ENCODE assay signal across 1 cellular context in the genomic region with DNA sequence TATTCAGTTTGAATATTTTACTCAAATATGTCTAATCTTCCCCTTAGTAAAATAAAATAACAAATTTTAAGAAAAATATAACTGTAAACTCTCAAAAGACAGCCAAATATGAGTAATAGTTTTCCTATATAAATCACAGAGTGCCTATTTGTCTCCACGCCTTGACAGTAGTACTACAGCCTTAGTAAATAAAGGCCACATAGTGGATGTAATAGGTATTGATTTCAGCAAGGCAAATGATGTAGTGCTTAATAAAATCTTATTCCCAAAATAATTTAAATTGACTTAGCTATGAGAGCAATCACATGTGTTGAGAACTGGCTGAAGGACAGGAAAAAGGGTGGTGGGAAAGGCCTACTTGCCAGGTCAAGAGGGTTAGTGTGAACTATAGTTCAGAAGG.
TF ChIP-seq lines count a peak whose summit lies in the region.

No MANE protein-coding gene starts in this region.

TF ChIP-seq in GM23338, 12 proteins besides CTCF, POLR2A, EP300 and RAD21 (continued from another document):
- TF ChIP-seq, protein P1, sequence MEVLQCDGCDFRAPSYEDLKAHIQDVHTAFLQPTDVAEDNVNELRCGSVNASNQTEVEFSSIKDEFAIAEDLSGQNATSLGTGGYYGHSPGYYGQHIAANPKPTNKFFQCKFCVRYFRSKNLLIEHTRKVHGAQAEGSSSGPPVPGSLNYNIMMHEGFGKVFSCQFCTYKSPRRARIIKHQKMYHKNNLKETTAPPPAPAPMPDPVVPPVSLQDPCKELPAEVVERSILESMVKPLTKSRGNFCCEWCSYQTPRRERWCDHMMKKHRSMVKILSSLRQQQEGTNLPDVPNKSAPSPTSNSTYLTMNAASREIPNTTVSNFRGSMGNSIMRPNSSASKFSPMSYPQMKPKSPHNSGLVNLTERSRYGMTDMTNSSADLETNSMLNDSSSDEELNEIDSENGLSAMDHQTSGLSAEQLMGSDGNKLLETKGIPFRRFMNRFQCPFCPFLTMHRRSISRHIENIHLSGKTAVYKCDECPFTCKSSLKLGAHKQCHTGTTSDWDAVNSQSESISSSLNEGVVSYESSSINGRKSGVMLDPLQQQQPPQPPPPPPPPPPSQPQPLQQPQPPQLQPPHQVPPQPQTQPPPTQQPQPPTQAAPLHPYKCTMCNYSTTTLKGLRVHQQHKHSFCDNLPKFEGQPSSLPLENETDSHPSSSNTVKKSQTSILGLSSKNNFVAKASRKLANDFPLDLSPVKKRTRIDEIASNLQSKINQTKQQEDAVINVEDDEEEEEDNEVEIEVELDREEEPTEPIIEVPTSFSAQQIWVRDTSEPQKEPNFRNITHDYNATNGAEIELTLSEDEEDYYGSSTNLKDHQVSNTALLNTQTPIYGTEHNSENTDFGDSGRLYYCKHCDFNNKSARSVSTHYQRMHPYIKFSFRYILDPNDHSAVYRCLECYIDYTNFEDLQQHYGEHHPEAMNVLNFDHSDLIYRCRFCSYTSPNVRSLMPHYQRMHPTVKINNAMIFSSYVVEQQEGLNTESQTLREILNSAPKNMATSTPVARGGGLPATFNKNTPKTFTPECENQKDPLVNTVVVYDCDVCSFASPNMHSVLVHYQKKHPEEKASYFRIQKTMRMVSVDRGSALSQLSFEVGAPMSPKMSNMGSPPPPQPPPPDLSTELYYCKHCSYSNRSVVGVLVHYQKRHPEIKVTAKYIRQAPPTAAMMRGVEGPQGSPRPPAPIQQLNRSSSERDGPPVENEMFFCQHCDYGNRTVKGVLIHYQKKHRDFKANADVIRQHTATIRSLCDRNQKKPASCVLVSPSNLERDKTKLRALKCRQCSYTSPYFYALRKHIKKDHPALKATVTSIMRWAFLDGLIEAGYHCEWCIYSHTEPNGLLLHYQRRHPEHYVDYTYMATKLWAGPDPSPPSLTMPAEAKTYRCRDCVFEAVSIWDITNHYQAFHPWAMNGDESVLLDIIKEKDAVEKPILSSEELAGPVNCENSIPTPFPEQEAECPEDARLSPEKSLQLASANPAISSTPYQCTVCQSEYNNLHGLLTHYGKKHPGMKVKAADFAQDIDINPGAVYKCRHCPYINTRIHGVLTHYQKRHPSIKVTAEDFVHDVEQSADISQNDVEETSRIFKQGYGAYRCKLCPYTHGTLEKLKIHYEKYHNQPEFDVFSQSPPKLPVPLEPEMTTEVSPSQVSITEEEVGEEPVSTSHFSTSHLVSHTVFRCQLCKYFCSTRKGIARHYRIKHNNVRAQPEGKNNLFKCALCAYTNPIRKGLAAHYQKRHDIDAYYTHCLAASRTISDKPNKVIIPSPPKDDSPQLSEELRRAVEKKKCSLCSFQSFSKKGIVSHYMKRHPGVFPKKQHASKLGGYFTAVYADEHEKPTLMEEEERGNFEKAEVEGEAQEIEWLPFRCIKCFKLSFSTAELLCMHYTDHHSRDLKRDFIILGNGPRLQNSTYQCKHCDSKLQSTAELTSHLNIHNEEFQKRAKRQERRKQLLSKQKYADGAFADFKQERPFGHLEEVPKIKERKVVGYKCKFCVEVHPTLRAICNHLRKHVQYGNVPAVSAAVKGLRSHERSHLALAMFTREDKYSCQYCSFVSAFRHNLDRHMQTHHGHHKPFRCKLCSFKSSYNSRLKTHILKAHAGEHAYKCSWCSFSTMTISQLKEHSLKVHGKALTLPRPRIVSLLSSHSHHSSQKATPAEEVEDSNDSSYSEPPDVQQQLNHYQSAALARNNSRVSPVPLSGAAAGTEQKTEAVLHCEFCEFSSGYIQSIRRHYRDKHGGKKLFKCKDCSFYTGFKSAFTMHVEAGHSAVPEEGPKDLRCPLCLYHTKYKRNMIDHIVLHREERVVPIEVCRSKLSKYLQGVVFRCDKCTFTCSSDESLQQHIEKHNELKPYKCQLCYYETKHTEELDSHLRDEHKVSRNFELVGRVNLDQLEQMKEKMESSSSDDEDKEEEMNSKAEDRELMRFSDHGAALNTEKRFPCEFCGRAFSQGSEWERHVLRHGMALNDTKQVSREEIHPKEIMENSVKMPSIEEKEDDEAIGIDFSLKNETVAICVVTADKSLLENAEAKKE (CRISPR knock-in tag; IDR thresholded peaks at IDR 0.05), result no peak
- TF ChIP-seq CREB1 (CRISPR knock-in tag; IDR thresholded peaks at IDR 0.05; ENCODE audit: low read depth), result no peak
- TF ChIP-seq, protein P2, sequence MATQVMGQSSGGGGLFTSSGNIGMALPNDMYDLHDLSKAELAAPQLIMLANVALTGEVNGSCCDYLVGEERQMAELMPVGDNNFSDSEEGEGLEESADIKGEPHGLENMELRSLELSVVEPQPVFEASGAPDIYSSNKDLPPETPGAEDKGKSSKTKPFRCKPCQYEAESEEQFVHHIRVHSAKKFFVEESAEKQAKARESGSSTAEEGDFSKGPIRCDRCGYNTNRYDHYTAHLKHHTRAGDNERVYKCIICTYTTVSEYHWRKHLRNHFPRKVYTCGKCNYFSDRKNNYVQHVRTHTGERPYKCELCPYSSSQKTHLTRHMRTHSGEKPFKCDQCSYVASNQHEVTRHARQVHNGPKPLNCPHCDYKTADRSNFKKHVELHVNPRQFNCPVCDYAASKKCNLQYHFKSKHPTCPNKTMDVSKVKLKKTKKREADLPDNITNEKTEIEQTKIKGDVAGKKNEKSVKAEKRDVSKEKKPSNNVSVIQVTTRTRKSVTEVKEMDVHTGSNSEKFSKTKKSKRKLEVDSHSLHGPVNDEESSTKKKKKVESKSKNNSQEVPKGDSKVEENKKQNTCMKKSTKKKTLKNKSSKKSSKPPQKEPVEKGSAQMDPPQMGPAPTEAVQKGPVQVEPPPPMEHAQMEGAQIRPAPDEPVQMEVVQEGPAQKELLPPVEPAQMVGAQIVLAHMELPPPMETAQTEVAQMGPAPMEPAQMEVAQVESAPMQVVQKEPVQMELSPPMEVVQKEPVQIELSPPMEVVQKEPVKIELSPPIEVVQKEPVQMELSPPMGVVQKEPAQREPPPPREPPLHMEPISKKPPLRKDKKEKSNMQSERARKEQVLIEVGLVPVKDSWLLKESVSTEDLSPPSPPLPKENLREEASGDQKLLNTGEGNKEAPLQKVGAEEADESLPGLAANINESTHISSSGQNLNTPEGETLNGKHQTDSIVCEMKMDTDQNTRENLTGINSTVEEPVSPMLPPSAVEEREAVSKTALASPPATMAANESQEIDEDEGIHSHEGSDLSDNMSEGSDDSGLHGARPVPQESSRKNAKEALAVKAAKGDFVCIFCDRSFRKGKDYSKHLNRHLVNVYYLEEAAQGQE (IDR thresholded peaks at IDR 0.05; ENCODE audit: unreplicated experiment), result no peak
- no peak for TF ChIP-seq ZNF114 (CRISPR knock-in tag; IDR thresholded peaks at IDR 0.05)
- no peak for TF ChIP-seq STAT1 (IDR thresholded peaks at IDR 0.05; ENCODE audit: unreplicated experiment)
- TF ChIP-seq, protein P3, sequence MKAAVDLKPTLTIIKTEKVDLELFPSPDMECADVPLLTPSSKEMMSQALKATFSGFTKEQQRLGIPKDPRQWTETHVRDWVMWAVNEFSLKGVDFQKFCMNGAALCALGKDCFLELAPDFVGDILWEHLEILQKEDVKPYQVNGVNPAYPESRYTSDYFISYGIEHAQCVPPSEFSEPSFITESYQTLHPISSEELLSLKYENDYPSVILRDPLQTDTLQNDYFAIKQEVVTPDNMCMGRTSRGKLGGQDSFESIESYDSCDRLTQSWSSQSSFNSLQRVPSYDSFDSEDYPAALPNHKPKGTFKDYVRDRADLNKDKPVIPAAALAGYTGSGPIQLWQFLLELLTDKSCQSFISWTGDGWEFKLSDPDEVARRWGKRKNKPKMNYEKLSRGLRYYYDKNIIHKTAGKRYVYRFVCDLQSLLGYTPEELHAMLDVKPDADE (IDR thresholded peaks at IDR 0.05), result no peak
